ENCODE assay signal across 11 cellular contexts in genomic region chr7:10734595-10734994, GRCh38.
"Had no signal": no experiment of that assay in that cellular context is flagged by ENCODE, and none has a peak within 500 bp of the region (broad histone marks: within the 10 kb centered on the region; RNA-seq: fewer than 3 reads in every experiment).

No MANE protein-coding gene starts in this region.

- H3K36me3 ChIP-seq: HAP-1 had no signal

- FAIRE-seq: H1, H54 had no signal

- H3K4me2 ChIP-seq: GM23338 had no signal

- ATAC-seq: GM23338, HCT116 had no signal

- H3K9ac ChIP-seq: GM23248 had no signal

- H3K9me3 ChIP-seq: HAP-1 had no signal

- H3K4me3 ChIP-seq: GM23248, GM23338, HAP-1 had no signal

- H2AFZ ChIP-seq: GM23248, GM23338 had no signal

- DNase-seq: GM23248, GOT3, H7, H9, HCEC 1CT, HFFc6 had no signal

- H3K4me1 ChIP-seq: HAP-1 had no signal

- H3K27ac ChIP-seq: GM23248 had no signal
